ENCODE assay signal across 8 cellular contexts in genomic region chr5:76715734-76716455, GRCh38. TPM values are rescaled to one million over a fixed set of nuclear protein-coding genes. Genes with fewer than 3 reads are reported as not detected.
DNase-seq lines count a peak whose midpoint lies in the region; ATAC-seq and TF ChIP-seq lines count a peak whose summit lies in the region.

Gene F2R, plus strand, starts transcription at chr5:76716126. Its CDS starts 182 bp downstream, at chr5:76716308.

- H3K36me3 ChIP-seq in RWPE2 (ENCODE audit: low read depth) (no peaks in the 10 kb centered on the region), osteoblast (ENCODE audit: insufficient read depth, low read length) (no peaks in the 10 kb centered on the region)

- peak; percentile 53 for TF ChIP-seq CTCF in AG04450 (IDR thresholded peaks at IDR 0.05; ENCODE audit: low read depth, low read length)
- TF ChIP-seq CTCF in RWPE2 (IDR thresholded peaks at IDR 0.05; ENCODE audit: poor library complexity, severe bottlenecking) = peak; percentile 87
- TF ChIP-seq CTCF in osteoblast (IDR thresholded peaks at IDR 0.05; ENCODE audit: extremely low read depth, low read depth, low read length) = peak; percentile 24

- peaks cover 7% of the 10 kb centered on the region; the same call in 1 of the 2 replicates for H3K9me3 ChIP-seq in AG04450 (ENCODE audit: control insufficient read depth, insufficient read depth, low read length)
- no peaks in the 10 kb centered on the region for H3K9me3 ChIP-seq in RWPE2 (ENCODE audit: severe bottlenecking)
- H3K9me3 ChIP-seq in osteoblast (ENCODE audit: low read depth, low read length) = no peaks in the 10 kb centered on the region

- peak within 1 kb of the TSS; percentile 86 for H2AFZ ChIP-seq in osteoblast (ENCODE audit: low read length)

- ATAC-seq in GM18868 (IDR thresholded peaks at IDR 0.05; ENCODE audit: unreplicated experiment) (peak; percentile 72), HG03135 (IDR thresholded peaks at IDR 0.05; ENCODE audit: unreplicated experiment) (peak; percentile 63), RWPE2 (ENCODE audit: low read depth) (peak; percentile 73)

- POLR2A ChIA-PET in AG04450 (lab: Yijun Ruan, JAX) = interaction anchor here (0.6 to 1.0 kb wide), 3 partner anchors 37 to 61 kb away, joined by 3 to 6 read pairs (median 3); no protein-coding TSS in a partner anchor

- peak within 1 kb of the TSS; percentile 57 for H3K27ac ChIP-seq in AG04450 (ENCODE audit: low read depth, low read length)
- H3K27ac ChIP-seq in RWPE2 (ENCODE audit: poor library complexity, severe bottlenecking) = peak within 1 kb of the TSS; percentile 51
- peak within 1 kb of the TSS; percentile 83 for H3K27ac ChIP-seq in osteoblast (ENCODE audit: low read depth, low read length)

- H3K4me3 ChIP-seq in AG04450 (ENCODE audit: low read depth, low read length) = peak within 1 kb of the TSS; percentile 97
- H3K4me3 ChIP-seq in RWPE2 (ENCODE audit: severe bottlenecking) = peak within 1 kb of the TSS; percentile 86
- H3K4me3 ChIP-seq in osteoblast (ENCODE audit: insufficient read depth, low read length) = peak within 1 kb of the TSS; percentile 95

- H4K20me1 ChIP-seq in osteoblast (ENCODE audit: insufficient read depth, low read length) = peaks cover 3% of the 10 kb centered on the region

- peaks cover 46% of the 10 kb centered on the region for H3K79me2 ChIP-seq in osteoblast (ENCODE audit: insufficient read depth, low read length)

- H3K4me2 ChIP-seq in osteoblast (ENCODE audit: insufficient read depth, low read length) = peak within 1 kb of the TSS; percentile 97

- DNase-seq in AG04450 (ENCODE audit: low read depth, low spot score) (no peak), RWPE2 (ENCODE audit: low spot score) (no peak), glomerular visceral epithelial cell (ENCODE audit: extremely low spot score) (peak; percentile 69), osteoblast (ENCODE audit: insufficient read length, low spot score, missing footprints) (peak; percentile 95), medulla oblongata (ENCODE audit: extremely low spot score) (no peak)
- peak; percentile 62 for DNase-seq in activated naive CD4-positive, alpha-beta T cell treated with Interleukin-2 at 50 U/mL for 16 hours

- H3K4me1 ChIP-seq in RWPE2 (ENCODE audit: insufficient read depth, poor library complexity, severe bottlenecking) (peaks cover 16% of the 10 kb centered on the region), osteoblast (ENCODE audit: insufficient read depth, low read length) (peaks cover 11% of the 10 kb centered on the region)

- CTCF ChIA-PET in AG04450 (lab: Charles Lee) = interaction anchor here (0.6 to 3.3 kb wide), 13 partner anchors 9 to 1000 kb away, joined by 3 to 11 read pairs (median 4); no protein-coding TSS in a partner anchor

- no peaks in the 10 kb centered on the region for H3K27me3 ChIP-seq in AG04450 (ENCODE audit: control insufficient read depth, insufficient read depth, low read length)
- no peaks in the 10 kb centered on the region for H3K27me3 ChIP-seq in RWPE2 (ENCODE audit: insufficient read depth, poor library complexity, severe bottlenecking)
- H3K27me3 ChIP-seq in osteoblast (ENCODE audit: insufficient read depth, low read length) = peaks cover 9% of the 10 kb centered on the region

RNA-seq across cellular contexts. Expression of gene F2R, which starts in this region (rescaled TPM):
- polyA plus RNA-seq in AG04450 (2011; rRNA removed) = 289 and 324 TPM in 2 replicates
- polyA minus RNA-seq in AG04450 (2011; rRNA and poly(A)+ RNA removed) = 188 and 199 TPM in 2 replicates
- 38.7 and 41.0 TPM in 2 replicates for total RNA-seq in osteoblast

Comparison
In these comparisons a context has a peak if more than half of its experiments do, and no peak if none do; other contexts are left out.
1. DNase-seq: peak in activated naive CD4-positive, alpha-beta T cell treated with Interleukin-2 at 50 U/mL for 16 hours (single experiment), glomerular visceral epithelial cell (single experiment) and osteoblast (single experiment); none in AG04450 (single experiment), RWPE2 (single experiment) and medulla oblongata (single experiment).
2. CTCF ChIP-seq: peak in every context shown above with its lines; median percentile 87 in RWPE2; 53 in AG04450; 24 in osteoblast.
3. Peak in every context shown above with its lines, with median percentiles within 50 percentile points of each other: H3K27ac ChIP-seq, H3K4me3 ChIP-seq and ATAC-seq.